In genomic region chr6:15436451-15436850, GRCh38 we compare ENCODE assay signal across 14 cellular contexts.
DNase-seq lines count a peak whose midpoint lies in the region; ATAC-seq and TF ChIP-seq lines count a peak whose summit lies in the region.
"Had no signal": no experiment of that assay in that cellular context is flagged by ENCODE, and none has a peak within 500 bp of the region (broad histone marks: within the 10 kb centered on the region; RNA-seq: fewer than 3 reads in every experiment).

No MANE protein-coding gene starts in this region.

- intact Hi-C loops in activated T-helper 1 cell treated with anti-CD3 and anti-CD28 coated beads, Interleukin-12 subunit alpha, Interleukin-12 subunit beta, Interleukin-2, Interleukin-4 antibody, amounts not matched to agents 30 ng/mL and 10 ng/mL and 1 ng/mL, durations not matched to agents 14 hours and 24 hours and 36 hours (cut with micrococcal nuclease), result loop anchor here (10.0 kb wide), 1 partner anchor 188 kb away; no protein-coding TSS in a partner anchor
- intact Hi-C loops in left lung (cut with DNase I), result no loop called here

- H3K4me1 Mint-ChIP-seq in activated naive CD8-positive, alpha-beta T cell (ENCODE audit: low read depth), result peaks cover 97% of the 10 kb centered on the region
- H3K4me1 Mint-ChIP-seq in activated naive CD8-positive, alpha-beta T cell treated with anti-CD3 and anti-CD28 coated beads for 36 hours, result peaks cover 94% of the 10 kb centered on the region
- peaks cover 96% of the 10 kb centered on the region for H3K4me1 Mint-ChIP-seq in activated T-helper 1 cell treated with anti-CD3 and anti-CD28 coated beads, Interleukin-12 subunit alpha, Interleukin-12 subunit beta, Interleukin-2, Interleukin-4 antibody, amounts not matched to agents 30 ng/mL and 10 ng/mL and 1 ng/mL, durations not matched to agents 14 hours and 24 hours and 36 hours (ENCODE audit: low read depth)

- peak overlapping the region; percentile 17 for H3K4me3 Mint-ChIP-seq in activated naive CD8-positive, alpha-beta T cell
- no peak overlapping the region for H3K4me3 Mint-ChIP-seq in activated naive CD8-positive, alpha-beta T cell treated with anti-CD3 and anti-CD28 coated beads for 36 hours
- H3K4me3 Mint-ChIP-seq in activated T-helper 1 cell treated with anti-CD3 and anti-CD28 coated beads, Interleukin-12 subunit alpha, Interleukin-12 subunit beta, Interleukin-2, Interleukin-4 antibody, amounts not matched to agents 30 ng/mL and 10 ng/mL and 1 ng/mL, durations not matched to agents 14 hours and 24 hours and 36 hours, result no peak overlapping the region

- H3K9me3 ChIP-seq in left lung, result peaks cover 0 to 5% of the 10 kb centered on the region in 2 donors
- H3K9me3 ChIP-seq: esophagus squamous epithelium, neutrophil had no signal

- H3K27me3 Mint-ChIP-seq in activated naive CD8-positive, alpha-beta T cell, result no peaks in the 10 kb centered on the region
- H3K27me3 Mint-ChIP-seq in activated naive CD8-positive, alpha-beta T cell treated with anti-CD3 and anti-CD28 coated beads for 36 hours, result no peaks in the 10 kb centered on the region
- H3K27me3 Mint-ChIP-seq in activated T-helper 1 cell treated with anti-CD3 and anti-CD28 coated beads, Interleukin-12 subunit alpha, Interleukin-12 subunit beta, Interleukin-2, Interleukin-4 antibody, amounts not matched to agents 30 ng/mL and 10 ng/mL and 1 ng/mL, durations not matched to agents 14 hours and 24 hours and 36 hours (ENCODE audit: insufficient read depth), result no peaks in the 10 kb centered on the region

- no peak overlapping the region for H3K27ac Mint-ChIP-seq in activated naive CD8-positive, alpha-beta T cell
- no peak overlapping the region for H3K27ac Mint-ChIP-seq in activated naive CD8-positive, alpha-beta T cell treated with anti-CD3 and anti-CD28 coated beads for 36 hours
- H3K27ac Mint-ChIP-seq in activated T-helper 1 cell treated with anti-CD3 and anti-CD28 coated beads, Interleukin-12 subunit alpha, Interleukin-12 subunit beta, Interleukin-2, Interleukin-4 antibody, amounts not matched to agents 30 ng/mL and 10 ng/mL and 1 ng/mL, durations not matched to agents 14 hours and 24 hours and 36 hours, result peak overlapping the region; percentile 80

- H3K4me1 ChIP-seq in left lung, result peaks cover 17 to 87% of the 10 kb centered on the region in 2 donors

- TF ChIP-seq CTCF in left lung (IDR thresholded peaks at IDR 0.05), result no peak

- H3K9me3 Mint-ChIP-seq in activated naive CD8-positive, alpha-beta T cell (ENCODE audit: low read depth), result no peaks in the 10 kb centered on the region
- H3K9me3 Mint-ChIP-seq in activated naive CD8-positive, alpha-beta T cell treated with anti-CD3 and anti-CD28 coated beads for 36 hours, result peaks cover 12% of the 10 kb centered on the region
- H3K9me3 Mint-ChIP-seq in activated T-helper 1 cell treated with anti-CD3 and anti-CD28 coated beads, Interleukin-12 subunit alpha, Interleukin-12 subunit beta, Interleukin-2, Interleukin-4 antibody, amounts not matched to agents 30 ng/mL and 10 ng/mL and 1 ng/mL, durations not matched to agents 14 hours and 24 hours and 36 hours, result peaks cover 4% of the 10 kb centered on the region

- H3K36me3 ChIP-seq in left lung, result no peaks in the 10 kb centered on the region
- H3K36me3 ChIP-seq: esophagus squamous epithelium, neutrophil had no signal

- H3K27me3 ChIP-seq in left lung, result no peaks in the 10 kb centered on the region
- H3K27me3 ChIP-seq: esophagus squamous epithelium, neutrophil had no signal

- peaks cover 3% of the 10 kb centered on the region for H3K36me3 Mint-ChIP-seq in activated naive CD8-positive, alpha-beta T cell
- H3K36me3 Mint-ChIP-seq in activated naive CD8-positive, alpha-beta T cell treated with anti-CD3 and anti-CD28 coated beads for 36 hours, result peaks cover 33% of the 10 kb centered on the region
- H3K36me3 Mint-ChIP-seq in activated T-helper 1 cell treated with anti-CD3 and anti-CD28 coated beads, Interleukin-12 subunit alpha, Interleukin-12 subunit beta, Interleukin-2, Interleukin-4 antibody, amounts not matched to agents 30 ng/mL and 10 ng/mL and 1 ng/mL, durations not matched to agents 14 hours and 24 hours and 36 hours (ENCODE audit: low read depth), result peaks cover 30% of the 10 kb centered on the region

- H3K27ac ChIP-seq in left lung, result no peak overlapping the region
- H3K27ac ChIP-seq: SK-N-MC had no signal

- peak; percentile 14 for ATAC-seq in left lung
- no peak for ATAC-seq in GM21367 (IDR thresholded peaks at IDR 0.05; ENCODE audit: unreplicated experiment)

- no peak for DNase-seq in activated naive CD8-positive, alpha-beta T cell treated with anti-CD3 and anti-CD28 coated beads for 36 hours
- DNase-seq in activated T-helper 1 cell treated with anti-CD3 and anti-CD28 coated beads, Interleukin-12 subunit alpha, Interleukin-12 subunit beta, Interleukin-2, Interleukin-4 antibody, amounts not matched to agents 30 ng/mL and 10 ng/mL and 1 ng/mL, durations not matched to agents 14 hours and 24 hours and 36 hours (ENCODE audit: low spot score), result no peak
- DNase-seq in left lung (no peak), SKM-1 treated with dmso at 0.1 percent for 144 hours (lab: John Stamatoyannopoulos, UW; ENCODE audit: unreplicated experiment) (no peak)
- DNase-seq in stimulated activated CD4-positive, alpha-beta T cell treated with anti-CD3 and anti-CD28 coated beads, Interleukin-2, amount 100 ng/mL, for 48 hours, result no peak
- DNase-seq: activated T-cell treated with anti-CD3 and anti-CD28 coated beads, Interleukin-2, amount 50 U/mL, for 48 hours; DND-41; esophagus squamous epithelium; small intestine; stimulated activated CD4-positive, alpha-beta T cell treated with anti-CD3 and anti-CD28 coated beads, Interleukin-4, amount 100 ng/mL, for 1 hour had no signal

- no peak overlapping the region for H3K4me3 ChIP-seq in left lung
- H3K4me3 ChIP-seq: esophagus squamous epithelium, SK-N-MC had no signal
